21 cellular contexts compared by ENCODE assay signal in genomic region chr16:23134274-23134673, GRCh38. TPM values are rescaled to one million over a fixed set of nuclear protein-coding genes. Genes with fewer than 3 reads are reported as not detected.
DNase-seq lines count a peak whose midpoint lies in the region; ATAC-seq and TF ChIP-seq lines count a peak whose summit lies in the region.
"Had no signal": no experiment of that assay in that cellular context is flagged by ENCODE, and none has a peak within 500 bp of the region (broad histone marks: within the 10 kb centered on the region; RNA-seq: fewer than 3 reads in every experiment).

No MANE protein-coding gene starts in this region.

- no peak overlapping the region for H2AFZ ChIP-seq in H9 (ENCODE audit: low read length)
- H2AFZ ChIP-seq: PC-9 had no signal

- TF ChIP-seq CTCF in H9 (conservative IDR thresholded peaks at IDR 0.05) (no peak), esophagus squamous epithelium (IDR thresholded peaks at IDR 0.05) (no peak), mucosa of descending colon (IDR thresholded peaks at IDR 0.05) (no peak)

- H2BK12ac ChIP-seq in H9 (ENCODE audit: insufficient read length, low read depth, low read length) = no peak overlapping the region

- no peak overlapping the region for H4K91ac ChIP-seq in H9 (ENCODE audit: insufficient read length, low read depth, low read length)

- H3K27me3 ChIP-seq in H9 (ENCODE audit: insufficient read depth, low read length) = no peaks in the 10 kb centered on the region
- H3K27me3 ChIP-seq in esophagus squamous epithelium = no peaks in the 10 kb centered on the region

- H3K4me3 ChIP-seq in esophagus squamous epithelium (no peak overlapping the region), mucosa of descending colon (no peak overlapping the region)
- H3K4me3 ChIP-seq: PC-9 had no signal

- H3K4me1 ChIP-seq in H9 (ENCODE audit: insufficient read depth, low read length) (no peaks in the 10 kb centered on the region; the same call in 1 of the 2 replicates), esophagus squamous epithelium (peaks cover 3 to 65% (median 8%) of the 10 kb centered on the region in 3 donors), mucosa of descending colon (ENCODE audit: low read depth) (peaks cover 9% of the 10 kb centered on the region)

- peaks cover 24 to 37% of the 10 kb centered on the region in 2 experiments for H3K4me1 Mint-ChIP-seq in H9

- no CpG with 5 or more reads among the region's 3 CpGs for WGBS in H9 (ENCODE audit: extremely low coverage, insufficient read length, low lambda C conversion rate)
- WGBS in esophagus squamous epithelium, 2 donors = 37 to 46% methylated on average over 3 of the region's 3 CpGs

- H3K18ac ChIP-seq in H9 (ENCODE audit: insufficient read length, low read depth, low read length) = no peak overlapping the region

- H3K79me2 ChIP-seq in H9 (ENCODE audit: insufficient read depth, low read length) = peaks cover 9% of the 10 kb centered on the region; the same call in 1 of the 2 replicates

- H2BK20ac ChIP-seq in H9 (ENCODE audit: low read depth, low read length, poor library complexity, severe bottlenecking) = no peak overlapping the region

- intact Hi-C loops in esophagus squamous epithelium (cut with DNase I) (no loop called here), mucosa of descending colon (cut with DNase I, micrococcal nuclease) (no loop called here)

- H3T11ph ChIP-seq in H9 (ENCODE audit: low read length) = no peak overlapping the region

- no peaks in the 10 kb centered on the region for H4K20me1 ChIP-seq in H9 (ENCODE audit: control insufficient read depth, insufficient read depth, insufficient read length)

- no peak for TF ChIP-seq POLR2A in esophagus squamous epithelium (IDR thresholded peaks at IDR 0.05)

- no peaks in the 10 kb centered on the region for H3K23me2 ChIP-seq in H9 (ENCODE audit: insufficient read length, low read depth, low read length, poor library complexity, severe bottlenecking)

- no peak overlapping the region for H3K56ac ChIP-seq in H9 (ENCODE audit: insufficient read length, low read depth, low read length)

- peak overlapping the region in 2 of 3 experiments; percentile 1 to 60; a peak in 3 of 7 replicates for H3K27ac Mint-ChIP-seq in H9
- H3K27ac Mint-ChIP-seq: activated CD4-positive, alpha-beta memory T cell treated with anti-CD3 and anti-CD28 coated beads for 36 hours; HFFc6 had no signal

- no peak overlapping the region for H2BK120ac ChIP-seq in H9 (ENCODE audit: low read depth, low read length, poor library complexity, severe bottlenecking)

- no peak overlapping the region for H3K27ac ChIP-seq in H9 (ENCODE audit: insufficient read length, low read depth, low read length)
- peak overlapping the region in 3 of 4 donors; percentile 84 to 88 (median 84) for H3K27ac ChIP-seq in esophagus squamous epithelium
- H3K27ac ChIP-seq: PC-9 had no signal

- no peak overlapping the region for H3K4ac ChIP-seq in H9 (ENCODE audit: low read depth, low read length)

- H2BK5ac ChIP-seq in H9 (ENCODE audit: insufficient read length, low read length) = no peak overlapping the region

- no peaks in the 10 kb centered on the region for H3K27me3 Mint-ChIP-seq in H9 (ENCODE audit: low read depth)
- H3K27me3 Mint-ChIP-seq: central memory CD8-positive, alpha-beta T cell had no signal

- DNase-seq in H9 (no peak), esophagus squamous epithelium (lab: John Stamatoyannopoulos, UW) (no peak), mucosa of descending colon (peak in 1 of 3 donors; percentile 55), NCI-H1694 treated with DMSO at 0.1 percent for 48 hours (lab: John Stamatoyannopoulos, UW) (no peak), NCI-H1930 (lab: John Stamatoyannopoulos, UW) (no peak), T1000 (lab: John Stamatoyannopoulos, UW) (no peak)
- DNase-seq: activated CD4-positive, alpha-beta memory T cell treated with anti-CD3 and anti-CD28 coated beads for 36 hours; activated effector memory CD4-positive, alpha-beta T cell treated with anti-CD3 and anti-CD28 coated beads, Interleukin-2, amount 50 U/mL, for 16 hours; C1 segment of cervical spinal cord; GDM1; HFFc6; islet precursor cell; NCI-H1694; PC-9; stimulated activated CD4-positive, alpha-beta T cell treated with anti-CD3 and anti-CD28 coated beads, Interleukin-4, amount 100 ng/mL, for 4 hours; stimulated activated naive CD8-positive, alpha-beta T cell treated with anti-CD3 and anti-CD28 coated beads, Interleukin-15, Interleukin-2, amounts not matched to agents 100 U/mL and 50 U/mL, for 24 hours had no signal

- H2BK15ac ChIP-seq in H9 (ENCODE audit: low read depth, low read length) = no peak overlapping the region

- peaks cover 7 to 9% of the 10 kb centered on the region in 2 experiments; a peak in 2 of 5 replicates for H3K9me3 Mint-ChIP-seq in H9
- H3K9me3 Mint-ChIP-seq: central memory CD8-positive, alpha-beta T cell had no signal

- H4K8ac ChIP-seq in H9 (replicated peaks; ENCODE audit: insufficient read length, low read depth, low read length) = no peak overlapping the region

- H3K36me3 ChIP-seq in esophagus squamous epithelium = no peaks in the 10 kb centered on the region
- H3K36me3 ChIP-seq in mucosa of descending colon (ENCODE audit: low read depth) = no peaks in the 10 kb centered on the region

- no peak overlapping the region for H4K5ac ChIP-seq in H9 (ENCODE audit: insufficient read length, low read depth, low read length)

- no peak overlapping the region for H3K4me3 Mint-ChIP-seq in H9
- H3K4me3 Mint-ChIP-seq: activated CD4-positive, alpha-beta memory T cell treated with anti-CD3 and anti-CD28 coated beads for 36 hours; central memory CD8-positive, alpha-beta T cell; HFFc6 had no signal

- H3K4me2 ChIP-seq in H9 (ENCODE audit: insufficient read depth, insufficient read length, low read length) = no peak overlapping the region
- H3K4me2 ChIP-seq: PC-9 had no signal

- H3K36me3 Mint-ChIP-seq in H9 (ENCODE audit: insufficient read depth in 1 of 3, low read depth in 3 of 3) = peaks cover 0 to 22% (median 13%) of the 10 kb centered on the region in 3 experiments; a peak in 4 of 7 replicates

- ATAC-seq in SK-N-SH treated with all-trans-retinoic acid at 6 μM for 48 hours (peak; percentile 20; the same call in 1 of the 3 replicates), mucosa of descending colon (peak; percentile 66), GM21447 (IDR thresholded peaks at IDR 0.05; ENCODE audit: unreplicated experiment) (no peak)
- ATAC-seq: stimulated activated naive CD8-positive, alpha-beta T cell treated with anti-CD3 and anti-CD28 coated beads, Interleukin-15, Interleukin-2, amounts not matched to agents 100 U/mL and 50 U/mL, for 24 hours had no signal

- H3K9me3 ChIP-seq in H9 (ENCODE audit: control insufficient read depth, low read depth, low read length) (no peaks in the 10 kb centered on the region), esophagus squamous epithelium (peaks cover 0 to 5% (median 0%) of the 10 kb centered on the region in 3 donors), mucosa of descending colon (peaks cover 9% of the 10 kb centered on the region)

- H3K14ac ChIP-seq in H9 (ENCODE audit: insufficient read depth, low read length) = no peak overlapping the region

- no peak overlapping the region for H2AK5ac ChIP-seq in H9 (ENCODE audit: insufficient read length, low read length)

- H3K23ac ChIP-seq in H9 (ENCODE audit: insufficient read length, low read depth, low read length) = no peak overlapping the region

- no peak overlapping the region for H3K9ac ChIP-seq in H9 (ENCODE audit: extremely low read depth, insufficient read length, low read length)

- H3K79me1 ChIP-seq in H9 (ENCODE audit: insufficient read depth, low read depth, low read length, poor library complexity, severe bottlenecking) = peaks cover 2% of the 10 kb centered on the region

TF ChIP-seq in SK-N-SH treated with all-trans-retinoic acid at 6 μM for 48 hours, 23 proteins besides CTCF, POLR2A, EP300 and RAD21 (continues in another document):
- TF ChIP-seq, protein P1, sequence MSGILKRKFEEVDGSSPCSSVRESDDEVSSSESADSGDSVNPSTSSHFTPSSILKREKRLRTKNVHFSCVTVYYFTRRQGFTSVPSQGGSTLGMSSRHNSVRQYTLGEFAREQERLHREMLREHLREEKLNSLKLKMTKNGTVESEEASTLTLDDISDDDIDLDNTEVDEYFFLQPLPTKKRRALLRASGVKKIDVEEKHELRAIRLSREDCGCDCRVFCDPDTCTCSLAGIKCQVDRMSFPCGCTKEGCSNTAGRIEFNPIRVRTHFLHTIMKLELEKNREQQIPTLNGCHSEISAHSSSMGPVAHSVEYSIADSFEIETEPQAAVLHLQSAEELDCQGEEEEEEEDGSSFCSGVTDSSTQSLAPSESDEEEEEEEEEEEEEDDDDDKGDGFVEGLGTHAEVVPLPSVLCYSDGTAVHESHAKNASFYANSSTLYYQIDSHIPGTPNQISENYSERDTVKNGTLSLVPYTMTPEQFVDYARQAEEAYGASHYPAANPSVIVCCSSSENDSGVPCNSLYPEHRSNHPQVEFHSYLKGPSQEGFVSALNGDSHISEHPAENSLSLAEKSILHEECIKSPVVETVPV (CRISPR knock-in tag; IDR thresholded peaks at IDR 0.05) = no peak
- TF ChIP-seq PPARA (CRISPR knock-in tag; IDR thresholded peaks at IDR 0.05; ENCODE audit: borderline replicate concordance) (no peak), ZNF70 (CRISPR knock-in tag; IDR thresholded peaks at IDR 0.05) (no peak), ESRRG (CRISPR knock-in tag; IDR thresholded peaks at IDR 0.05) (no peak), ZNF565 (CRISPR knock-in tag; conservative IDR thresholded peaks at IDR 0.05; ENCODE audit: low read depth) (no peak), CSDC2 (CRISPR knock-in tag; IDR thresholded peaks at IDR 0.05) (no peak), ISL1 (CRISPR knock-in tag; IDR thresholded peaks at IDR 0.05) (no peak), ARNTL (CRISPR knock-in tag; IDR thresholded peaks at IDR 0.05; ENCODE audit: borderline replicate concordance, low read depth) (no peak), TOX (CRISPR knock-in tag; IDR thresholded peaks at IDR 0.05; ENCODE audit: borderline replicate concordance) (no peak)
- TF ChIP-seq, protein P2, sequence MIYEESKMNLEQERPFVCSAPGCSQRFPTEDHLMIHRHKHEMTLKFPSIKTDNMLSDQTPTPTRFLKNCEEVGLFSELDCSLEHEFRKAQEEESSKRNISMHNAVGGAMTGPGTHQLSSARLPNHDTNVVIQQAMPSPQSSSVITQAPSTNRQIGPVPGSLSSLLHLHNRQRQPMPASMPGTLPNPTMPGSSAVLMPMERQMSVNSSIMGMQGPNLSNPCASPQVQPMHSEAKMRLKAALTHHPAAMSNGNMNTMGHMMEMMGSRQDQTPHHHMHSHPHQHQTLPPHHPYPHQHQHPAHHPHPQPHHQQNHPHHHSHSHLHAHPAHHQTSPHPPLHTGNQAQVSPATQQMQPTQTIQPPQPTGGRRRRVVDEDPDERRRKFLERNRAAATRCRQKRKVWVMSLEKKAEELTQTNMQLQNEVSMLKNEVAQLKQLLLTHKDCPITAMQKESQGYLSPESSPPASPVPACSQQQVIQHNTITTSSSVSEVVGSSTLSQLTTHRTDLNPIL (CRISPR knock-in tag; IDR thresholded peaks at IDR 0.05; ENCODE audit: low read depth) = no peak

RNA-seq across cellular contexts. Expression of gene USP31, which starts 15.0 kb away (rescaled TPM):
- total RNA-seq in H9 (2021) (14.5 and 16.1 TPM in 2 replicates), esophagus squamous epithelium (10 to 100 TPM in 2 of 4 donors, 1 to 10 TPM in 2; 7.8 to 29.9 (median 11.0) TPM), mucosa of descending colon (10 to 100 TPM in 1 of 3 donors, 1 to 10 TPM in 2; 6.5 to 15.1 (median 7.7) TPM)

RNA-seq across cellular contexts. Expression of gene SCNN1G, which starts 48.3 kb away (rescaled TPM):
- total RNA-seq in H9 (2021) (0.74 and 0.92 TPM in 2 replicates), esophagus squamous epithelium (10 to 100 TPM in 1 of 4 donors, 1 to 10 TPM in 3; 5.0 to 10.8 (median 7.0) TPM), mucosa of descending colon (10 to 100 TPM in 1 of 3 donors, 1 to 10 TPM in 2; 1.9 to 52.4 (median 4.2) TPM)
- total RNA-seq: activated CD4-positive, alpha-beta memory T cell treated with anti-CD3 and anti-CD28 coated beads for 36 hours; HFFc6; myocyte; PC-9; renal cortical epithelial cell had no signal
